Comparison of ENCODE assay signal across 8 cellular contexts in genomic region chr1:28506907-28507246, GRCh38. TPM values are rescaled to one million over a fixed set of nuclear protein-coding genes. Genes with fewer than 3 reads are reported as not detected.
DNase-seq lines count a peak whose midpoint lies in the region; ATAC-seq and TF ChIP-seq lines count a peak whose summit lies in the region.

No MANE protein-coding gene starts in this region.

- H3K27me3 ChIP-seq in AG04450 (ENCODE audit: control insufficient read depth, insufficient read depth, low read length) = no peaks in the 10 kb centered on the region

- peaks cover 45% of the 10 kb centered on the region for H3K36me3 Mint-ChIP-seq in chondrocyte (ENCODE audit: low read depth)
- peaks cover 15 to 49% (median 30%) of the 10 kb centered on the region in 3 donors for H3K36me3 Mint-ChIP-seq in naive thymus-derived CD8-positive, alpha-beta T cell

- peak overlapping the region; percentile 98 for H3K4me3 Mint-ChIP-seq in chondrocyte (ENCODE audit: unreplicated experiment)
- H3K4me3 Mint-ChIP-seq in naive thymus-derived CD8-positive, alpha-beta T cell = peak overlapping the region; percentile 94 to 99 (median 98)

- no peak for TF ChIP-seq CTCF in AG04450 (IDR thresholded peaks at IDR 0.05; ENCODE audit: low read depth, low read length)
- peak; percentile 1 for TF ChIP-seq CTCF in chondrocyte (IDR thresholded peaks at IDR 0.05)
- no peak for TF ChIP-seq CTCF in GM10248 (IDR thresholded peaks at IDR 0.05; ENCODE audit: control extremely low read depth, extremely low read depth, low read depth, missing control alignments)

- H3K27me3 Mint-ChIP-seq in chondrocyte (ENCODE audit: low read depth) = no peaks in the 10 kb centered on the region
- no peaks in the 10 kb centered on the region for H3K27me3 Mint-ChIP-seq in naive thymus-derived CD8-positive, alpha-beta T cell

- no peak for ATAC-seq in naive thymus-derived CD8-positive, alpha-beta T cell
- no peak for ATAC-seq in GM18511 (IDR thresholded peaks at IDR 0.05; ENCODE audit: unreplicated experiment)
- no peak for ATAC-seq in GM18502 (IDR thresholded peaks at IDR 0.05; ENCODE audit: poor library complexity, unreplicated experiment)

- DNase-seq in AG04450 (ENCODE audit: low read depth, low spot score) = no peak
- DNase-seq in chondrocyte (ENCODE audit: low spot score) = no peak
- no peak for DNase-seq in naive thymus-derived CD8-positive, alpha-beta T cell
- no peak for DNase-seq in foreskin melanocyte
- DNase-seq in GM10248 (ENCODE audit: extremely low spot score) = no peak

- peaks cover 44% of the 10 kb centered on the region for H3K4me1 Mint-ChIP-seq in chondrocyte (ENCODE audit: low read depth)
- peaks cover 17 to 64% (median 45%) of the 10 kb centered on the region in 4 donors for H3K4me1 Mint-ChIP-seq in naive thymus-derived CD8-positive, alpha-beta T cell

- CTCF ChIA-PET in AG04450 (lab: Charles Lee) = interaction anchor here (2.0 to 2.7 kb wide), 2 partner anchors 10 to 147 kb away, joined by 7 to 8 read pairs; no protein-coding TSS in a partner anchor
- CTCF ChIA-PET in GM10248 (lab: Yijun Ruan, JAX) = interaction anchor here (1.5 to 4.4 kb wide), 2 partner anchors 11 to 147 kb away, joined by 3 to 25 read pairs; no protein-coding TSS in a partner anchor

- peak overlapping the region; percentile 89 for H3K27ac ChIP-seq in AG04450 (ENCODE audit: low read depth, low read length)

- H3K9me3 ChIP-seq in AG04450 (ENCODE audit: control insufficient read depth, insufficient read depth, low read length) = no peaks in the 10 kb centered on the region

- TF ChIP-seq EP300 in Ishikawa (IDR thresholded peaks at IDR 0.05; ENCODE audit: borderline replicate concordance) = no peak

- no peak for TF ChIP-seq RAD21 in Ishikawa (IDR thresholded peaks at IDR 0.05; ENCODE audit: low read depth)

- H3K9me3 Mint-ChIP-seq in chondrocyte (ENCODE audit: low read depth) = no peaks in the 10 kb centered on the region
- H3K9me3 Mint-ChIP-seq in naive thymus-derived CD8-positive, alpha-beta T cell = no peaks in the 10 kb centered on the region

- H3K4me3 ChIP-seq in AG04450 (ENCODE audit: low read depth, low read length) = peak overlapping the region; percentile 95

- POLR2A ChIA-PET in AG04450 (lab: Yijun Ruan, JAX) = interaction anchor here (0.6 to 2.8 kb wide), 6 partner anchors 69 to 633 kb away, joined by 3 to 15 read pairs (median 4); no protein-coding TSS in a partner anchor
- POLR2A ChIA-PET in naive thymus-derived CD8-positive, alpha-beta T cell (lab: Charles Lee) = interaction anchor here (0.6 to 7.0 kb wide), 19 partner anchors 10 to 675 kb away, joined by 3 to 87 read pairs (median 6); partner anchors contain the start of genes MED18, RNU11, SESN2 and SRSF4
- POLR2A ChIA-PET in GM10248 (lab: Yijun Ruan, JAX) = interaction anchor here (0.6 to 5.4 kb wide), 5 partner anchors 16 to 241 kb away, joined by 3 to 36 read pairs (median 5); no protein-coding TSS in a partner anchor

- peak overlapping the region; percentile 97 for H3K27ac Mint-ChIP-seq in chondrocyte (ENCODE audit: unreplicated experiment)
- H3K27ac Mint-ChIP-seq in naive thymus-derived CD8-positive, alpha-beta T cell = peak overlapping the region; percentile 97 to 100 (median 98)

TF ChIP-seq in Ishikawa, 13 proteins besides CTCF, POLR2A, EP300 and RAD21:
- TF ChIP-seq CEBPB (IDR thresholded peaks at IDR 0.05) = no peak
- TF ChIP-seq, protein P1, sequence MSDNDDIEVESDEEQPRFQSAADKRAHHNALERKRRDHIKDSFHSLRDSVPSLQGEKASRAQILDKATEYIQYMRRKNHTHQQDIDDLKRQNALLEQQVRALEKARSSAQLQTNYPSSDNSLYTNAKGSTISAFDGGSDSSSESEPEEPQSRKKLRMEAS (IDR thresholded peaks at IDR 0.05) = peak; percentile 52; the same call in 1 of the 2 replicates

RNA-seq across cellular contexts. Expression of gene RCC1, which starts 1.0 kb away (rescaled TPM):
- 22.4 and 24.0 TPM in 2 replicates for polyA plus RNA-seq in AG04450 (2011; rRNA removed)
- polyA minus RNA-seq in AG04450 (2011; rRNA and poly(A)+ RNA removed) = 27.2 and 44.4 TPM in 2 replicates
- total RNA-seq in chondrocyte = 18.8 to 20.5 TPM (median 20.5 TPM) in 3 replicates
- 10 to 100 TPM; 24.6 to 24.9 TPM for total RNA-seq in naive thymus-derived CD8-positive, alpha-beta T cell
- polyA plus RNA-seq in naive thymus-derived CD8-positive, alpha-beta T cell = 10 to 100 TPM; 11.7 to 16.1 (median 12.2) TPM

RNA-seq across cellular contexts. Expression of gene TRNAU1AP, which starts 46.0 kb away (rescaled TPM):
- 29.4 and 30.1 TPM in 2 replicates for polyA plus RNA-seq in AG04450 (2011; rRNA removed)
- 12.0 and 13.2 TPM in 2 replicates for polyA minus RNA-seq in AG04450 (2011; rRNA and poly(A)+ RNA removed)
- 19.6 to 21.5 TPM (median 20.3 TPM) in 3 replicates for total RNA-seq in chondrocyte
- 10 to 100 TPM; 35.3 to 42.8 TPM for total RNA-seq in naive thymus-derived CD8-positive, alpha-beta T cell
- 10 to 100 TPM; 21.5 to 25.3 (median 22.6) TPM for polyA plus RNA-seq in naive thymus-derived CD8-positive, alpha-beta T cell
